In the genomic region with DNA sequence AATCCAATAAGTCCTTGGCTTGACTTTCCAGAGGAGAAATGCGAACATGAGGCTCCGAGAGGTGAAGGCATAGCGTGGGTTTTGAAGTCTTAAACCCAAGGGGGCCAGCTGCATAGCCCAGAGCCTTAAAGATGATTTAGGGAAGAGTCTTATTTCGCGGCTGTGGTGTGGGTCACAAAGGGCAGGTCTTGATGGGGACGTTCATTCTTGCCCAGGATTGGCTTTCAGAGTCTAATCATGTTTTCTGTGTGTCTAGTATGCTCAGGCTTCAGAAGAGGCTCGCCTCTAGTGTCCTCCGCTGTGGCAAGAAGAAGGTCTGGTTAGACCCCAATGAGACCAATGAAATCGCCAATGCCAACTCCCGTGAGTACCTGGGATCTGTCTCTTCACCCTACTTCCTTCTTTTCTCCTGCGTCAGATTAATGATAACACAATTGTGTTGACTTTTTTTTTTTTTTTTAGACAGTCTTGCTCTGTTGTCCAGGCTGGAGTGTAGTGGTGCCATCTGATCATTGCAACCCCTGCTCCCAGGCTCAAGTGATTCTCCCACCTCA, we compare ENCODE assay signal across 1 cellular context.
TF ChIP-seq lines count a peak whose summit lies in the region.

No MANE protein-coding gene starts in this region.

TF ChIP-seq in endothelial cell of umbilical vein, 7 proteins besides CTCF, POLR2A, EP300 and RAD21:
- TF ChIP-seq POLR2AphosphoS5 (IDR thresholded peaks at IDR 0.05; ENCODE audit: insufficient read depth, low read depth, low read length) (peak; percentile 44), GATA2 (IDR thresholded peaks at IDR 0.05; ENCODE audit: insufficient read depth, insufficient read length, low read depth, low read length) (no peak)
- TF ChIP-seq, protein P1, sequence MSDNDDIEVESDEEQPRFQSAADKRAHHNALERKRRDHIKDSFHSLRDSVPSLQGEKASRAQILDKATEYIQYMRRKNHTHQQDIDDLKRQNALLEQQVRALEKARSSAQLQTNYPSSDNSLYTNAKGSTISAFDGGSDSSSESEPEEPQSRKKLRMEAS (IDR thresholded peaks at IDR 0.05; ENCODE audit: insufficient read depth, insufficient read length) = no peak
